ENCODE assay signal across 1 cellular context in genomic region chr6:134669531-134669930, GRCh38.
TF ChIP-seq lines count a peak whose summit lies in the region.

No MANE protein-coding gene starts in this region.

TF ChIP-seq in SK-N-SH treated with all-trans-retinoic acid at 6 μM for 48 hours, 23 proteins besides CTCF, POLR2A, EP300 and RAD21 (continued from another document):
- TF ChIP-seq PPARA (CRISPR knock-in tag; IDR thresholded peaks at IDR 0.05; ENCODE audit: borderline replicate concordance) (no peak), TSHZ2 (CRISPR knock-in tag; IDR thresholded peaks at IDR 0.05) (no peak), ISL1 (CRISPR knock-in tag; IDR thresholded peaks at IDR 0.05) (peak; percentile 47), POU6F1 (CRISPR knock-in tag; IDR thresholded peaks at IDR 0.05; ENCODE audit: borderline replicate concordance, low read depth) (no peak), CSDC2 (CRISPR knock-in tag; IDR thresholded peaks at IDR 0.05) (no peak), ZNF565 (CRISPR knock-in tag; conservative IDR thresholded peaks at IDR 0.05; ENCODE audit: low read depth) (no peak), ARNTL (CRISPR knock-in tag; IDR thresholded peaks at IDR 0.05; ENCODE audit: borderline replicate concordance, low read depth) (no peak)
